ENCODE assay signal across 10 cellular contexts in the genomic region with DNA sequence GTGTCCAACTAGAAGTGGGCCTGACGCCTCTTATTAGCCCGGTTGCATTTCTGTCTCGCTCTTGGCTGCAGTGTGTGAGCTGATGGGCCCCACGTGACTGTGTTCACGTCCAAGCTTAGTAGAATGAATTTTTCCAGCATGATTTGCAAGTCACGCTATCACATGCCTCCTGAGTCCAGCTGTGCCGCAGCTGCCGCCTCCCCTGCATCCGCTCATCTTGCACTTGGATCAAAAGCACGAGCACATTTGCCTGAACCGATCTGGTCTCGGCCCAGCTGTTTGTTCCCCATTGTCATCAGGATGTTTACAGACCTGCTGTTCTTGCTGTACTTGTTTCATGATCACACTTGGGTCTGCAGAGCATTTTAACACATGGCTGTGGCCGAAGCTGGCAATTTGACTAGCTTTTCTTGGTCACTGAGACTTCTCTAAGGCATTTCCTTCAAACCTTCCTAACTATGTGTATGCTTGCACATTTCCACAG.
A peak's percentile ranks its signal among the peaks of the same experiment; 100 is the strongest.
DNase-seq lines count a peak whose midpoint lies in the region; ATAC-seq, FAIRE-seq and TF ChIP-seq lines count a peak whose summit lies in the region.
"Had no signal": no experiment of that assay in that cellular context is flagged by ENCODE, and none has a peak within 500 bp of the region (broad histone marks: within the 10 kb centered on the region; RNA-seq: fewer than 3 reads in every experiment).

No MANE protein-coding gene starts in this region.

- no peak for TF ChIP-seq CTCF in transverse colon (IDR thresholded peaks at IDR 0.05)
- TF ChIP-seq CTCF in GM13977 (IDR thresholded peaks at IDR 0.05; ENCODE audit: extremely low read depth, insufficient read depth, missing control alignments) = no peak

- no peak for FAIRE-seq in frontal cortex (lab: Jason Lieb, UNC)

- H3K9me3 ChIP-seq in transverse colon = no peaks in the 10 kb centered on the region

- no peaks in the 10 kb centered on the region for H3K36me3 ChIP-seq in transverse colon

- no peak for ATAC-seq in GM21423 (IDR thresholded peaks at IDR 0.05; ENCODE audit: unreplicated experiment)

- in situ Hi-C loops in transverse colon (cut with MboI; ENCODE audit: low pct_ligation_motif_present in 1 of 4, low pct_unique_long_range_greater_than_20kb in 1 of 4, low sequenced_read_pairs in 3 of 4) = no loop called here
- in situ Hi-C loops in GM13977 (cut with MboI; ENCODE audit: low pct_unique_long_range_greater_than_20kb, low sequenced_read_pairs, unreplicated experiment) = no loop called here

- no peak for TF ChIP-seq EP300 in transverse colon (IDR thresholded peaks at IDR 0.05; ENCODE audit: low read depth)

- TF ChIP-seq POLR2A in transverse colon (IDR thresholded peaks at IDR 0.05) = no peak

- H3K4me1 ChIP-seq in transverse colon = peaks cover 0 to 7% (median 0%) of the 10 kb centered on the region in 4 donors

- 44 to 62% methylated on average over 5 to 13 of the region's 13 CpGs for WGBS in transverse colon (ENCODE audit: low coverage in 1 of 2), 2 donors

- H3K27ac ChIP-seq in transverse colon = peak overlapping the region; percentile 42 to 77 (median 65)

- H3K27me3 ChIP-seq in transverse colon = no peaks in the 10 kb centered on the region

- intact Hi-C loops in transverse colon (cut with DNase I; ENCODE audit: low total_unique reads) = no loop called here

- H3K4me3 ChIP-seq in transverse colon = no peak overlapping the region

- DNase-seq in NCI-H2029 treated with DMSO at 0.1 percent for 48 hours (lab: John Stamatoyannopoulos, UW) (peak; percentile 73), dermis microvascular lymphatic vessel endothelial cell (ENCODE audit: low read depth in 2 of 2) (peak; percentile 14 to 30), midbrain (lab: John Stamatoyannopoulos, UW) (peak; percentile 81), transverse colon (peak; percentile 70), GM13977 (ENCODE audit: low spot score) (no peak), NCI-H2081 (lab: John Stamatoyannopoulos, UW) (no peak), frontal cortex (ENCODE audit: low spot score in 2 of 2) (no peak)
- DNase-seq: NCI-H2171 treated with DMSO at 0.1 percent for 48 hours; stimulated activated naive CD4-positive, alpha-beta T cell treated with Interleukin-2 at 50 U/mL for 16 hours had no signal

Comparison
In these comparisons a context has a peak if more than half of its experiments do, and no peak if none do; other contexts are left out.
1. DNase-seq: peak in NCI-H2029 treated with DMSO at 0.1 percent for 48 hours (single experiment), dermis microvascular lymphatic vessel endothelial cell (2 of 2), midbrain (single experiment) and transverse colon (single experiment); none in GM13977 (single experiment), NCI-H2081 (0 of 2) and frontal cortex (0 of 2).